Comparison of ENCODE assay signal across 8 cellular contexts in the genomic region with DNA sequence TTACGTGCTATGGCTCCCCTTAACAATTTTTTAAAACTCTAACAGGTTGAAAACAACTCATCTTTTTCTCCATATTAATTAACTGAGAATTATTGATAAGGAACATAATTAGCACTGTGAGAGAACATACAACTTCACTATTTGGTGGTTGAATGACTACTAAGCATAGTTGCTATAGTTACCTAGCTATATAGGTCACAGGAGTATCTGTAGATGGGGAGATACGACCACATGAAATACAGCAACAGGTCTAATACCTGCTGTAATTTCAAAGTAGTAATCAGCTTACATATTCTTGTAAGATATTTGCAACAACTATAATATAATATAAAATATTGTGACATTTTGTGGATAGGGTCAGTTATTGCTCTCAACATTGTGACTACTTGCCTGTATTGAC.
"Had no signal": no experiment of that assay in that cellular context is flagged by ENCODE, and none has a peak within 500 bp of the region (broad histone marks: within the 10 kb centered on the region; RNA-seq: fewer than 3 reads in every experiment).

No MANE protein-coding gene starts in this region.

- DNase-seq: GDM1, GF-D8 had no signal

- FAIRE-seq: G401.6, GM12878, GM12891, GM12892, GM18507, GM19239 had no signal

- H3K4me3 ChIP-seq: GM12878 had no signal

- ATAC-seq: GM12878 had no signal
